In the genomic region with DNA sequence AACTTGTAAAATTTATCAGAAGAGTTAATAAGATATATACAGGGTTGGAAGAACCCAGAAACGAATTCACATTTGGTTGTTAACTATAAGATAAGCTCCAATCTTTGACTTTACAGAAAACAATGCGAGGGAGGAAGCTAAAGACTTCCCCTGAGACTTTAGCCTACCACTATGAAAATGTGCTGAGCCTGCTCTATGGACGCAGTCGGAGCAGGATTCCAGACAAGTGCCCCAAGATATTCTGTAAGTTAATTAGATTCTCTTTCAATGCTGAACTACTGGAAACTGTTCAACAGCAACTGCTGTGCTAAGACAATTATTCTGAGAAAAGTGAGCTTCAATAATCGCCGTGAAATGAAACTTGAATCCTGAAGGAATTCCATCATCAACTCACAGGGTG, we compare ENCODE assay signal across 13 cellular contexts. TPM values are rescaled to one million over a fixed set of nuclear protein-coding genes. Genes with fewer than 3 reads are reported as not detected.
A peak's percentile ranks its signal among the peaks of the same experiment; 100 is the strongest.
DNase-seq lines count a peak whose midpoint lies in the region; ATAC-seq and TF ChIP-seq lines count a peak whose summit lies in the region.
"Had no signal": no experiment of that assay in that cellular context is flagged by ENCODE, and none has a peak within 500 bp of the region (broad histone marks: within the 10 kb centered on the region; RNA-seq: fewer than 3 reads in every experiment).

No MANE protein-coding gene starts in this region.

- H3K4me3 ChIP-seq in SK-N-MC = peak overlapping the region; percentile 17

- TF ChIP-seq CTCF in brain (conservative IDR thresholded peaks at IDR 0.05) = no peak

- peak overlapping the region; percentile 57 for H3K27ac ChIP-seq in SK-N-MC
- H3K27ac ChIP-seq: C4-2B had no signal

- H3K36me3 Mint-ChIP-seq in brain = no peaks in the 10 kb centered on the region
- no peaks in the 10 kb centered on the region for H3K36me3 Mint-ChIP-seq in activated naive CD8-positive, alpha-beta T cell treated with anti-CD3 and anti-CD28 coated beads, Interleukin-2, amount 50 U/mL, for 24 hours (ENCODE audit: low read depth)

- DNase-seq in SK-N-MC (ENCODE audit: low read depth, low spot score) = peak; percentile 81
- DNase-seq in left lobe of liver (ENCODE audit: low spot score) = no peak
- no peak for DNase-seq in activated naive CD8-positive, alpha-beta T cell treated with anti-CD3 and anti-CD28 coated beads, Interleukin-2, amount 50 U/mL, for 24 hours
- DNase-seq in activated CD4-positive, alpha-beta T cell treated with anti-CD3 and anti-CD28 coated beads, Interleukin-2, amount 50 U/mL, for 1 hour = no peak
- DNase-seq: AML-193; Caco-2; CD4-positive, alpha-beta T cell; H9 had no signal

- H3K27ac Mint-ChIP-seq in brain = peak overlapping the region in 3 of 5 experiments; percentile 54 to 70 (median 57)
- no peak overlapping the region for H3K27ac Mint-ChIP-seq in activated naive CD8-positive, alpha-beta T cell treated with anti-CD3 and anti-CD28 coated beads, Interleukin-2, amount 50 U/mL, for 24 hours
- H3K27ac Mint-ChIP-seq: CD4-positive, alpha-beta T cell; H9 had no signal

- H3K36me3 ChIP-seq in SK-N-MC (ENCODE audit: insufficient read depth, low read length) = no peaks in the 10 kb centered on the region

- no peaks in the 10 kb centered on the region for H3K4me1 Mint-ChIP-seq in brain
- no peaks in the 10 kb centered on the region for H3K4me1 Mint-ChIP-seq in activated naive CD8-positive, alpha-beta T cell treated with anti-CD3 and anti-CD28 coated beads, Interleukin-2, amount 50 U/mL, for 24 hours
- H3K4me1 Mint-ChIP-seq: H9 had no signal

- H3K9me3 ChIP-seq in SK-N-MC (ENCODE audit: low read depth, low read length) = no peaks in the 10 kb centered on the region

- no peak overlapping the region for H3K9ac ChIP-seq in SK-N-MC (ENCODE audit: insufficient read length)

- H3K9me3 Mint-ChIP-seq in brain = peaks cover 0 to 3% (median 0%) of the 10 kb centered on the region in 5 experiments
- no peaks in the 10 kb centered on the region for H3K9me3 Mint-ChIP-seq in activated naive CD8-positive, alpha-beta T cell treated with anti-CD3 and anti-CD28 coated beads, Interleukin-2, amount 50 U/mL, for 24 hours
- H3K9me3 Mint-ChIP-seq: CD4-positive, alpha-beta T cell; H9 had no signal

- H3K27me3 Mint-ChIP-seq in brain = peaks cover 7% of the 10 kb centered on the region
- H3K27me3 Mint-ChIP-seq in activated naive CD8-positive, alpha-beta T cell treated with anti-CD3 and anti-CD28 coated beads, Interleukin-2, amount 50 U/mL, for 24 hours = peaks cover 5% of the 10 kb centered on the region

- peak overlapping the region in 1 of 5 experiments; percentile 50 for H3K4me3 Mint-ChIP-seq in brain
- no peak overlapping the region for H3K4me3 Mint-ChIP-seq in activated naive CD8-positive, alpha-beta T cell treated with anti-CD3 and anti-CD28 coated beads, Interleukin-2, amount 50 U/mL, for 24 hours
- H3K4me3 Mint-ChIP-seq: CD4-positive, alpha-beta T cell; H9 had no signal

- ATAC-seq in left lobe of liver (peak; percentile 41), GM18909 (IDR thresholded peaks at IDR 0.05; ENCODE audit: poor library complexity, unreplicated experiment) (no peak)
- ATAC-seq in activated naive CD8-positive, alpha-beta T cell treated with anti-CD3 and anti-CD28 coated beads, Interleukin-2, amount 50 U/mL, for 24 hours = no peak

RNA-seq across cellular contexts. Expression of a gene that starts 8.3 kb away (rescaled TPM):
- not detected for polyA plus RNA-seq in brain (ENCODE audit: insufficient read depth, low read depth, low replicate concordance)
- not detected for total RNA-seq in left lobe of liver
- total RNA-seq: Caco-2; CD4-positive, alpha-beta T cell; H1; H9 had no signal
- polyA plus RNA-seq: BJ, H1 had no signal

RNA-seq across cellular contexts. Expression of a gene that starts 33.8 kb away (rescaled TPM):
- 150 TPM for polyA plus RNA-seq in brain (ENCODE audit: insufficient read depth, low read depth, low replicate concordance)
- total RNA-seq in left lobe of liver = 33.4 TPM
